Comparison of ENCODE assay signal across 1 cellular context in the genomic region with DNA sequence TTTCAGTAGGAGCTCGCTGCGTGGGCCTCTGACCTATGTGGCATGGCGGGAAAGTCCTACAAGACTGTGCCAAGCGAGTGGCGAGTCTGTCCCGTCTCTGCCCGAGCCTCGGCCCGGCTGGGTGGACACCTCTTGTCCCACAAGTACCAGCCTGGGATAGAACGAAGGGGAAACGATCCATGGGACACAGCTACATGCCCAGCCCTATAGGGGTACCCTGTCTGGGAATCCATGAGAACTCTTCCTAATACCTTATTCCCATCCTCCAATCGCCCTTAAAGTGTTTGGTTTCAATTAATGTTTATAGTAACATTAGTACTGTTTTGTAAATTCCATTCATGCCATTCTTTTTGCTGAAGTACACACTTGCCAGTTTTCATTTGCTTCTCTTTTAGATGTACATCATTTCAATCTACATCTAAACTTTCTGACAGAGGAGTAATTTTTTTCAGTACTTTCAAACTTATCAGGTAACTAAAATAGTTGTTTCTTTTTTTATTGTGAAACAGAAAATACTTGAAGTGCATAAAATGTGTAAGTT.
A peak's percentile ranks its signal among the peaks of the same experiment; 100 is the strongest.
TF ChIP-seq lines count a peak whose summit lies in the region.

No MANE protein-coding gene starts in this region.

TF ChIP-seq in K562, 482 proteins besides CTCF, POLR2A, EP300 and RAD21:
- no peak for TF ChIP-seq SIRT6 (IDR thresholded peaks at IDR 0.05; ENCODE audit: low read depth, low read length)
- TF ChIP-seq SIN3B (IDR thresholded peaks at IDR 0.05; ENCODE audit: low read depth), result no peak
- TF ChIP-seq, protein P1, sequence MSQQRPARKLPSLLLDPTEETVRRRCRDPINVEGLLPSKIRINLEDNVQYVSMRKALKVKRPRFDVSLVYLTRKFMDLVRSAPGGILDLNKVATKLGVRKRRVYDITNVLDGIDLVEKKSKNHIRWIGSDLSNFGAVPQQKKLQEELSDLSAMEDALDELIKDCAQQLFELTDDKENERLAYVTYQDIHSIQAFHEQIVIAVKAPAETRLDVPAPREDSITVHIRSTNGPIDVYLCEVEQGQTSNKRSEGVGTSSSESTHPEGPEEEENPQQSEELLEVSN (IDR thresholded peaks at IDR 0.05; ENCODE audit: borderline replicate concordance in 1 of 2, extremely low read depth in 1 of 2, insufficient read depth in 1 of 2, insufficient read length in 1 of 2, low read depth in 1 of 2, low read length in 1 of 2, poor library complexity in 1 of 2, severe bottlenecking in 1 of 2), result peak in 1 of 2 experiments; percentile 14
- no peak for TF ChIP-seq ZNF165 (CRISPR knock-in tag; IDR thresholded peaks at IDR 0.05; ENCODE audit: borderline replicate concordance)
- TF ChIP-seq NCOA4 (IDR thresholded peaks at IDR 0.05; ENCODE audit: partially characterized antibody), result no peak
- no peak for TF ChIP-seq NFE2L1 (tag; IDR thresholded peaks at IDR 0.05; ENCODE audit: borderline replicate concordance, low read depth)
- TF ChIP-seq, protein P2, sequence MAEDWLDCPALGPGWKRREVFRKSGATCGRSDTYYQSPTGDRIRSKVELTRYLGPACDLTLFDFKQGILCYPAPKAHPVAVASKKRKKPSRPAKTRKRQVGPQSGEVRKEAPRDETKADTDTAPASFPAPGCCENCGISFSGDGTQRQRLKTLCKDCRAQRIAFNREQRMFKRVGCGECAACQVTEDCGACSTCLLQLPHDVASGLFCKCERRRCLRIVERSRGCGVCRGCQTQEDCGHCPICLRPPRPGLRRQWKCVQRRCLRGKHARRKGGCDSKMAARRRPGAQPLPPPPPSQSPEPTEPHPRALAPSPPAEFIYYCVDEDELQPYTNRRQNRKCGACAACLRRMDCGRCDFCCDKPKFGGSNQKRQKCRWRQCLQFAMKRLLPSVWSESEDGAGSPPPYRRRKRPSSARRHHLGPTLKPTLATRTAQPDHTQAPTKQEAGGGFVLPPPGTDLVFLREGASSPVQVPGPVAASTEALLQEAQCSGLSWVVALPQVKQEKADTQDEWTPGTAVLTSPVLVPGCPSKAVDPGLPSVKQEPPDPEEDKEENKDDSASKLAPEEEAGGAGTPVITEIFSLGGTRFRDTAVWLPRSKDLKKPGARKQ (CRISPR knock-in tag; IDR thresholded peaks at IDR 0.05), result no peak
- TF ChIP-seq, protein P3, sequence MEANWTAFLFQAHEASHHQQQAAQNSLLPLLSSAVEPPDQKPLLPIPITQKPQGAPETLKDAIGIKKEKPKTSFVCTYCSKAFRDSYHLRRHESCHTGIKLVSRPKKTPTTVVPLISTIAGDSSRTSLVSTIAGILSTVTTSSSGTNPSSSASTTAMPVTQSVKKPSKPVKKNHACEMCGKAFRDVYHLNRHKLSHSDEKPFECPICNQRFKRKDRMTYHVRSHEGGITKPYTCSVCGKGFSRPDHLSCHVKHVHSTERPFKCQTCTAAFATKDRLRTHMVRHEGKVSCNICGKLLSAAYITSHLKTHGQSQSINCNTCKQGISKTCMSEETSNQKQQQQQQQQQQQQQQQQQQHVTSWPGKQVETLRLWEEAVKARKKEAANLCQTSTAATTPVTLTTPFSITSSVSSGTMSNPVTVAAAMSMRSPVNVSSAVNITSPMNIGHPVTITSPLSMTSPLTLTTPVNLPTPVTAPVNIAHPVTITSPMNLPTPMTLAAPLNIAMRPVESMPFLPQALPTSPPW (CRISPR knock-in tag; IDR thresholded peaks at IDR 0.05), result no peak
- TF ChIP-seq TAF9B (IDR thresholded peaks at IDR 0.05; ENCODE audit: partially characterized antibody), result no peak
